8 cellular contexts compared by ENCODE assay signal in genomic region chr16:47460301-47460754, GRCh38. TPM values are rescaled to one million over a fixed set of nuclear protein-coding genes. Genes with fewer than 3 reads are reported as not detected.
A peak's percentile ranks its signal among the peaks of the same experiment; 100 is the strongest.
DNase-seq lines count a peak whose midpoint lies in the region; TF ChIP-seq lines count a peak whose summit lies in the region.

No MANE protein-coding gene starts in this region.

- no peaks in the 10 kb centered on the region for H3K27me3 ChIP-seq in prostate gland (replicated peaks; ENCODE audit: insufficient read depth)

- no peaks in the 10 kb centered on the region for H3K9me3 ChIP-seq in prostate gland

- WGBS in prostate gland: 17% methylated on average over 6 of the region's 6 CpGs

- H3K4me3 ChIP-seq in fibroblast of villous mesenchyme (ENCODE audit: low read depth, low read length) (peak overlapping the region; percentile 98), prostate gland (peak overlapping the region; percentile 72 to 92)

- peak overlapping the region; percentile 97 to 100 for H3K27ac ChIP-seq in prostate gland

- no peaks in the 10 kb centered on the region for H3K36me3 ChIP-seq in prostate gland

- DNase-seq in NCI-H146 (lab: John Stamatoyannopoulos, UW): peak; percentile 9
- no peak for DNase-seq in NCI-H146 treated with DMSO at 0.1 percent for 48 hours (lab: John Stamatoyannopoulos, UW; ENCODE audit: unreplicated experiment)
- peak; percentile 2 for DNase-seq in SW480 (ENCODE audit: low spot score)
- DNase-seq in fibroblast of villous mesenchyme (ENCODE audit: low read depth): peak; percentile 12
- no peak for DNase-seq in prostate gland (ENCODE audit: low spot score)
- DNase-seq in cerebellar cortex (ENCODE audit: low spot score): no peak
- DNase-seq in NAMALWA (ENCODE audit: low spot score): no peak
- no peak for DNase-seq in epidermal melanocyte (ENCODE audit: insufficient read length, low spot score)

- TF ChIP-seq POLR2A in prostate gland (IDR thresholded peaks at IDR 0.05): no peak

- H3K4me1 ChIP-seq in prostate gland (replicated peaks): no peaks in the 10 kb centered on the region

- TF ChIP-seq CTCF in fibroblast of villous mesenchyme (IDR thresholded peaks at IDR 0.05; ENCODE audit: insufficient read depth, low read depth, low read length) (no peak), prostate gland (IDR thresholded peaks at IDR 0.05) (no peak)

- intact Hi-C loops in prostate gland (cut with DNase I): loop anchor here (10.0 kb wide), 1 partner anchor 316 kb away; the partner anchor contains the start of gene NETO2

RNA-seq across cellular contexts. Expression of gene ITFG1, which starts 0.5 kb away (rescaled TPM):
- 46.4 and 79.0 TPM in 2 replicates for total RNA-seq in fibroblast of villous mesenchyme
- total RNA-seq in prostate gland: 100 to 1,000 TPM in 1 of 2 donors, 10 to 100 TPM in 1; 49.1 to 104 TPM

RNA-seq across cellular contexts. Expression of gene PHKB, which starts 0.8 kb away (rescaled TPM):
- 79.9 and 104 TPM in 2 replicates for total RNA-seq in fibroblast of villous mesenchyme
- total RNA-seq in prostate gland: 10 to 100 TPM; 70.1 to 93.7 TPM

Comparison
In these comparisons a context has a peak if more than half of its experiments do, and no peak if none do; other contexts are left out.
1. DNase-seq: peak in NCI-H146 (single experiment), SW480 (single experiment) and fibroblast of villous mesenchyme (single experiment); none in NCI-H146 treated with DMSO at 0.1 percent for 48 hours (single experiment), prostate gland (single experiment), cerebellar cortex (single experiment), NAMALWA (single experiment) and epidermal melanocyte (single experiment).